14 cellular contexts compared by ENCODE assay signal in genomic region chr1:102897537-102897936, GRCh38.
DNase-seq lines count a peak whose midpoint lies in the region; ATAC-seq and TF ChIP-seq lines count a peak whose summit lies in the region.
"Had no signal": no experiment of that assay in that cellular context is flagged by ENCODE, and none has a peak within 500 bp of the region (broad histone marks: within the 10 kb centered on the region; RNA-seq: fewer than 3 reads in every experiment).

No MANE protein-coding gene starts in this region.

- WGBS in SK-N-SH (ENCODE audit: low lambda C conversion rate): 7% methylated on average over 3 of the region's 3 CpGs

- H3K9me2 ChIP-seq in SK-N-SH: no peaks in the 10 kb centered on the region

- peak; percentile 80 for ATAC-seq in sciatic nerve
- ATAC-seq: gastrocnemius medialis, natural killer cell had no signal

- intact Hi-C loops in sciatic nerve (cut with DNase I): no loop called here

- no peaks in the 10 kb centered on the region for H3K27me3 ChIP-seq in SK-N-SH (ENCODE audit: insufficient read depth)
- H3K27me3 ChIP-seq: gastrocnemius medialis, MG63 had no signal

- no peaks in the 10 kb centered on the region for H3K9me3 ChIP-seq in SK-N-SH
- H3K9me3 ChIP-seq: gastrocnemius medialis, MG63 had no signal

- peak overlapping the region; percentile 10; the same call in 1 of the 2 replicates for H3K9ac ChIP-seq in SK-N-SH

- H3F3A ChIP-seq in SK-N-SH (replicated peaks; ENCODE audit: insufficient read depth): peaks cover 12% of the 10 kb centered on the region

- no peaks in the 10 kb centered on the region for H3K36me3 ChIP-seq in SK-N-SH (replicated peaks in 1 of 2; ENCODE audit: control insufficient read depth in 1 of 2, insufficient read depth in 2 of 2, low read length in 1 of 2)
- H3K36me3 ChIP-seq: gastrocnemius medialis, MG63 had no signal

- DNase-seq in H4 (ENCODE audit: low spot score) (peak; percentile 49), SK-N-SH (no peak), fibroblast of peridontal ligament (ENCODE audit: extremely low read depth) (peak; percentile 90), sciatic nerve (ENCODE audit: low spot score) (no peak), GF-D8 (lab: John Stamatoyannopoulos, UW) (no peak), NCI-H446 (lab: John Stamatoyannopoulos, UW) (no peak), GM19240 (ENCODE audit: insufficient read length, low spot score) (no peak)
- DNase-seq in stimulated activated CD4-positive, alpha-beta T cell treated with anti-CD3 and anti-CD28 coated beads, Interleukin-2, amount 100 ng/mL, for 48 hours: no peak
- DNase-seq: activated CD4-positive, alpha-beta memory T cell treated with anti-CD3 and anti-CD28 coated beads, Interleukin-2, amount 10 ng/mL, durations not matched to agents 7 days and 5 days; activated effector memory CD4-positive, alpha-beta T cell treated with Interleukin-2 at 50 U/mL for 16 hours; gastrocnemius medialis; MG63; natural killer cell; T-helper 9 cell had no signal

- CTCF ChIA-PET in SK-N-SH (lab: Yijun Ruan, JAX): no interaction called here

- 0 out of 2 replicates have a peak overlapping the region, but pooled peaks have one; percentile 7 for H2AFZ ChIP-seq in SK-N-SH (ENCODE audit: low read depth)

- peak overlapping the region; percentile 14; the same call in 1 of the 2 replicates for H3K4me2 ChIP-seq in SK-N-SH

- H4K20me1 ChIP-seq in SK-N-SH (ENCODE audit: insufficient read depth): no peaks in the 10 kb centered on the region

- no peaks in the 10 kb centered on the region for H3K79me2 ChIP-seq in SK-N-SH (ENCODE audit: insufficient read depth)

- no peak overlapping the region for H3K4me3 ChIP-seq in SK-N-SH (ENCODE audit: low read depth in 2 of 2, low read length in 1 of 2)
- H3K4me3 ChIP-seq: gastrocnemius medialis, MG63 had no signal

- no peak for TF ChIP-seq RAD21 in SK-N-SH (IDR thresholded peaks at IDR 0.05; ENCODE audit: low read length)

- TF ChIP-seq CTCF in SK-N-SH (IDR thresholded peaks at IDR 0.05): no peak

- H3K27ac ChIP-seq in SK-N-SH (ENCODE audit: low read depth in 2 of 2, low read length in 1 of 2): peak overlapping the region; percentile 60 to 75
- H3K27ac ChIP-seq: gastrocnemius medialis had no signal

- POLR2A ChIA-PET in SK-N-SH (lab: Yijun Ruan, JAX): no interaction called here

- peak in 1 of 2 experiments; percentile 82; a peak in 2 of 4 replicates for TF ChIP-seq EP300 in SK-N-SH (IDR thresholded peaks at IDR 0.05; ENCODE audit: borderline replicate concordance in 1 of 2, low read depth in 1 of 2, low read length in 1 of 2)

- peaks cover 0 to 21% of the 10 kb centered on the region in 2 experiments; a peak in 3 of 4 replicates for H3K4me1 ChIP-seq in SK-N-SH (ENCODE audit: control insufficient read depth in 1 of 2, insufficient read depth in 2 of 2, low read depth in 1 of 2, low read length in 1 of 2)
- H3K4me1 ChIP-seq: gastrocnemius medialis had no signal

TF ChIP-seq in SK-N-SH, 30 proteins besides CTCF, POLR2A, EP300 and RAD21:
- TF ChIP-seq, protein P1, sequence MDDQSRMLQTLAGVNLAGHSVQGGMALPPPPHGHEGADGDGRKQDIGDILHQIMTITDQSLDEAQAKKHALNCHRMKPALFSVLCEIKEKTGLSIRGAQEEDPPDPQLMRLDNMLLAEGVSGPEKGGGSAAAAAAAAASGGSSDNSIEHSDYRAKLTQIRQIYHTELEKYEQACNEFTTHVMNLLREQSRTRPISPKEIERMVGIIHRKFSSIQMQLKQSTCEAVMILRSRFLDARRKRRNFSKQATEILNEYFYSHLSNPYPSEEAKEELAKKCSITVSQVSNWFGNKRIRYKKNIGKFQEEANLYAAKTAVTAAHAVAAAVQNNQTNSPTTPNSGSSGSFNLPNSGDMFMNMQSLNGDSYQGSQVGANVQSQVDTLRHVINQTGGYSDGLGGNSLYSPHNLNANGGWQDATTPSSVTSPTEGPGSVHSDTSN (IDR thresholded peaks at IDR 0.05): peak; percentile 67
- no peak for TF ChIP-seq NRF1 (IDR thresholded peaks at IDR 0.05; ENCODE audit: low read depth, low read length)
- peak; percentile 77 for TF ChIP-seq TCF12 (IDR thresholded peaks at IDR 0.05)
- TF ChIP-seq, protein P2, sequence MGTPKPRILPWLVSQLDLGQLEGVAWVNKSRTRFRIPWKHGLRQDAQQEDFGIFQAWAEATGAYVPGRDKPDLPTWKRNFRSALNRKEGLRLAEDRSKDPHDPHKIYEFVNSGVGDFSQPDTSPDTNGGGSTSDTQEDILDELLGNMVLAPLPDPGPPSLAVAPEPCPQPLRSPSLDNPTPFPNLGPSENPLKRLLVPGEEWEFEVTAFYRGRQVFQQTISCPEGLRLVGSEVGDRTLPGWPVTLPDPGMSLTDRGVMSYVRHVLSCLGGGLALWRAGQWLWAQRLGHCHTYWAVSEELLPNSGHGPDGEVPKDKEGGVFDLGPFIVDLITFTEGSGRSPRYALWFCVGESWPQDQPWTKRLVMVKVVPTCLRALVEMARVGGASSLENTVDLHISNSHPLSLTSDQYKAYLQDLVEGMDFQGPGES (IDR thresholded peaks at IDR 0.05; ENCODE audit: low read depth, low read length): no peak
- TF ChIP-seq NFIC (IDR thresholded peaks at IDR 0.05; ENCODE audit: borderline replicate concordance): peak; percentile 69; the same call in 1 of the 2 replicates
- peak; percentile 86 for TF ChIP-seq JUND (IDR thresholded peaks at IDR 0.05)
- peak; percentile 31; the same call in 1 of the 2 replicates for TF ChIP-seq FOXM1 (IDR thresholded peaks at IDR 0.05; ENCODE audit: low read depth)
- TF ChIP-seq POLR2AphosphoS5 (IDR thresholded peaks at IDR 0.05; ENCODE audit: low read depth, low read length): peak; percentile 31; the same call in 1 of the 2 replicates
- peak; percentile 81 for TF ChIP-seq FOSL2 (IDR thresholded peaks at IDR 0.05; ENCODE audit: borderline replicate concordance, low read depth)
- TF ChIP-seq, protein P3, sequence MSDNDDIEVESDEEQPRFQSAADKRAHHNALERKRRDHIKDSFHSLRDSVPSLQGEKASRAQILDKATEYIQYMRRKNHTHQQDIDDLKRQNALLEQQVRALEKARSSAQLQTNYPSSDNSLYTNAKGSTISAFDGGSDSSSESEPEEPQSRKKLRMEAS (IDR thresholded peaks at IDR 0.05; ENCODE audit: low read depth): peak; percentile 42; the same call in 1 of the 2 replicates
- TF ChIP-seq EZH2phosphoT487 (IDR thresholded peaks at IDR 0.05; ENCODE audit: borderline replicate concordance, low read depth): no peak
- TF ChIP-seq MEF2A (IDR thresholded peaks at IDR 0.05; ENCODE audit: borderline replicate concordance, low read depth): no peak
- TF ChIP-seq TEAD4 (IDR thresholded peaks at IDR 0.05; ENCODE audit: borderline replicate concordance, insufficient read depth): peak; percentile 53; the same call in 1 of the 2 replicates
TF ChIP-seq in SK-N-SH: peak in this region for 9.

Comparison
In these comparisons a context has a peak if more than half of its experiments do, and no peak if none do; other contexts are left out.
1. DNase-seq: peak in H4 (single experiment) and fibroblast of peridontal ligament (single experiment); none in SK-N-SH (single experiment), sciatic nerve (single experiment), GF-D8 (single experiment), NCI-H446 (0 of 2), stimulated activated CD4-positive, alpha-beta T cell treated with anti-CD3 and anti-CD28 coated beads, Interleukin-2, amount 100 ng/mL, for 48 hours (0 of 2) and GM19240 (single experiment).